ENCODE assay signal across 20 cellular contexts in the genomic region with DNA sequence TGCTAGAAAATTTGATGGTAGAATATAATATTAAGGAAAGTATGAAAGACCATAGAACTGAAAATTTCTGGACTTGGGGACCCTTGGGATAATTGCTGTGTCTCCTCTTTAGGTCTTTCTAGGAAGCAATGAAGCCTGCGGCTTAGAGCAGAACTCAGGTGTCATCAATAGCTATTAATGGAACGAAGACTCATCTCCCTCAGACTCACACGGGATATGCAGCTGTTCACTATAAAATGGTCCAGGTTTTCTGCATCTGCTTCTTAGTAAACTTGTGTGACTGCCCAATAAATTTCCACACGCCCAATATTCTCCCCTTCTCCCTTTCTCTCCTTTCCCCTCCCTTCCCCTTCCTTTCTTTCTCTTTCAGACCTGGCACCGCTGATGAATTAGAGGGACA.
"Had no signal": no experiment of that assay in that cellular context is flagged by ENCODE, and none has a peak within 500 bp of the region (broad histone marks: within the 10 kb centered on the region; RNA-seq: fewer than 3 reads in every experiment).

No MANE protein-coding gene starts in this region.

- H3K9me3 ChIP-seq: SK-N-SH had no signal

- H3K4me2 ChIP-seq: SK-N-SH had no signal

- FAIRE-seq: HTR-8/SVneo had no signal

- H3K27ac ChIP-seq: HL-60, RWPE1 had no signal

- H3K9ac ChIP-seq: SK-N-SH had no signal

- DNase-seq: KBM-7, MV-4-11, NCI-H1048, NCI-H1105, NCI-H1417, NCI-H1436 treated with DMSO at 0.1 percent for 48 hours, NCI-H1694, NCI-H187 treated with DMSO at 0.1 percent for 48 hours, NCI-H2029 treated with DMSO at 0.1 percent for 48 hours, NCI-H2171 treated with DMSO at 0.1 percent for 48 hours, NCI-H345, NCI-H446 treated with DMSO at 0.1 percent for 48 hours, NCI-H510A treated with DMSO at 0.1 percent for 48 hours, NCI-H526, SHP77, SK-N-SH, T-helper 1 cell had no signal
